ENCODE assay signal across 13 cellular contexts in genomic region chr16:69798466-69798865, GRCh38. TPM values are rescaled to one million over a fixed set of nuclear protein-coding genes. Genes with fewer than 3 reads are reported as not detected.
DNase-seq lines count a peak whose midpoint lies in the region; ATAC-seq, FAIRE-seq and TF ChIP-seq lines count a peak whose summit lies in the region.
"Had no signal": no experiment of that assay in that cellular context is flagged by ENCODE, and none has a peak within 500 bp of the region (broad histone marks: within the 10 kb centered on the region; RNA-seq: fewer than 3 reads in every experiment).

No MANE protein-coding gene starts in this region.

- WGBS in A549 (ENCODE audit: missing lambda C conversion rate), result 80% methylated on average over 8 of the region's 8 CpGs
- WGBS in H9 (ENCODE audit: extremely low coverage, insufficient read length, low lambda C conversion rate), result no CpG with 5 or more reads among the region's 8 CpGs
- WGBS in mesendoderm (ENCODE audit: extremely low coverage, insufficient coverage, low lambda C conversion rate), result no CpG with 5 or more reads among the region's 8 CpGs
- WGBS in suprapubic skin, result 64% methylated on average over 8 of the region's 8 CpGs
- no CpG with 5 or more reads among the region's 8 CpGs for WGBS in neuronal stem cell (ENCODE audit: extremely low coverage in 2 of 2, insufficient read length in 2 of 2, insufficient replicate concordance in 1 of 2), 2 donors

- peaks cover 7 to 21% (median 21%) of the 10 kb centered on the region in 3 experiments; a peak in 6 of 7 replicates for H3K36me3 Mint-ChIP-seq in H9 (ENCODE audit: insufficient read depth in 1 of 3, low read depth in 3 of 3)

- no peaks in the 10 kb centered on the region for H3K4me1 ChIP-seq in A549
- no peaks in the 10 kb centered on the region for H3K4me1 ChIP-seq in H9 (ENCODE audit: insufficient read depth, low read length)
- H3K4me1 ChIP-seq in mesendoderm (ENCODE audit: control insufficient read depth, low read depth, low read length), result no peaks in the 10 kb centered on the region
- peaks cover 11% of the 10 kb centered on the region for H3K4me1 ChIP-seq in suprapubic skin
- H3K4me1 ChIP-seq in neuronal stem cell (ENCODE audit: control insufficient read depth in 2 of 2, insufficient read depth in 1 of 2, low read depth in 1 of 2, low read length in 2 of 2), result peaks cover 0 to 1% of the 10 kb centered on the region in 2 donors
- no peaks in the 10 kb centered on the region for H3K4me1 ChIP-seq in MM.1S (ENCODE audit: low read length)
- H3K4me1 ChIP-seq: transverse colon had no signal

- H3K4me1 Mint-ChIP-seq in H9, result peaks cover 5 to 17% of the 10 kb centered on the region in 2 experiments

- no peak overlapping the region for H3K56ac ChIP-seq in H9 (ENCODE audit: insufficient read length, low read depth, low read length)
- H3K56ac ChIP-seq in mesendoderm (ENCODE audit: low read length), result no peak overlapping the region

- H3K4ac ChIP-seq in H9 (ENCODE audit: low read depth, low read length) (no peak overlapping the region), mesendoderm (ENCODE audit: low read depth, low read length) (no peak overlapping the region), neuronal stem cell (ENCODE audit: low read length) (no peak overlapping the region)

- no peak overlapping the region for H4K8ac ChIP-seq in H9 (replicated peaks; ENCODE audit: insufficient read length, low read depth, low read length)
- H4K8ac ChIP-seq in mesendoderm (ENCODE audit: low read depth, low read length), result no peak overlapping the region
- H4K8ac ChIP-seq in neuronal stem cell (ENCODE audit: low read depth, low read length), result no peak overlapping the region

- peak; percentile 36 to 42; a peak in 3 of 5 replicates for TF ChIP-seq RAD21 in A549 (conservative IDR thresholded peaks at IDR 0.05 in 1 of 2, IDR thresholded peaks at IDR 0.05 in 1 of 2)

- FAIRE-seq in A549 (lab: Jason Lieb, UNC), result no peak

- H3K18ac ChIP-seq in H9 (ENCODE audit: insufficient read length, low read depth, low read length) (no peak overlapping the region), mesendoderm (ENCODE audit: low read length) (no peak overlapping the region), neuronal stem cell (ENCODE audit: low read length) (no peak overlapping the region)

- H3K36me3 ChIP-seq in mesendoderm (ENCODE audit: control insufficient read depth, insufficient read depth, low read length) (no peaks in the 10 kb centered on the region), suprapubic skin (peaks cover 37% of the 10 kb centered on the region), neuronal stem cell (replicated peaks in 1 of 2; ENCODE audit: control insufficient read depth in 2 of 2, insufficient read depth in 2 of 2, low read length in 2 of 2) (peaks cover 0 to 24% of the 10 kb centered on the region in 2 donors), MM.1S (replicated peaks; ENCODE audit: insufficient read depth, low read length) (no peaks in the 10 kb centered on the region)
- H3K36me3 ChIP-seq: ovary, transverse colon had no signal

- H3K9me3 Mint-ChIP-seq in H9, result no peaks in the 10 kb centered on the region
- H3K9me3 Mint-ChIP-seq: CD4-positive, alpha-beta memory T cell had no signal

- H3K23ac ChIP-seq in H9 (ENCODE audit: insufficient read length, low read depth, low read length), result no peak overlapping the region
- H3K23ac ChIP-seq in mesendoderm (ENCODE audit: low read length), result no peak overlapping the region
- no peak overlapping the region for H3K23ac ChIP-seq in neuronal stem cell (ENCODE audit: low read depth, low read length, poor library complexity)

- no peak overlapping the region for H2BK120ac ChIP-seq in H9 (ENCODE audit: low read depth, low read length, poor library complexity, severe bottlenecking)
- H2BK120ac ChIP-seq in mesendoderm (ENCODE audit: low read depth, low read length), result no peak overlapping the region
- H2BK120ac ChIP-seq in neuronal stem cell (ENCODE audit: low read depth, low read length), result no peak overlapping the region

- TF ChIP-seq EP300 in A549 (IDR thresholded peaks at IDR 0.05), result no peak
- TF ChIP-seq EP300 in suprapubic skin (IDR thresholded peaks at IDR 0.05), result no peak

- H2AFZ ChIP-seq in H9 (ENCODE audit: low read length), result no peak overlapping the region
- no peak overlapping the region for H2AFZ ChIP-seq in neuronal stem cell (ENCODE audit: low read length)
- H2AFZ ChIP-seq in MM.1S (ENCODE audit: low read length), result no peak overlapping the region

- H3K27me3 ChIP-seq in H9 (ENCODE audit: insufficient read depth, low read length) (no peaks in the 10 kb centered on the region), mesendoderm (ENCODE audit: insufficient read depth, low read length, poor library complexity) (no peaks in the 10 kb centered on the region), suprapubic skin (no peaks in the 10 kb centered on the region), neuronal stem cell (ENCODE audit: control insufficient read depth in 3 of 3, insufficient read depth in 3 of 3, low read depth in 1 of 3, low read length in 3 of 3) (no peaks in the 10 kb centered on the region), MM.1S (replicated peaks; ENCODE audit: insufficient read depth, low read length) (no peaks in the 10 kb centered on the region)
- H3K27me3 ChIP-seq: ovary, transverse colon had no signal

- TF ChIP-seq CTCF in A549 (IDR thresholded peaks at IDR 0.05) (peak; percentile 36), H9 (conservative IDR thresholded peaks at IDR 0.05) (peak; percentile 56), choroid plexus epithelial cell (conservative IDR thresholded peaks at IDR 0.05; ENCODE audit: low read depth, low read length) (peak; percentile 81), suprapubic skin (IDR thresholded peaks at IDR 0.05) (no peak), MM.1S (IDR thresholded peaks at IDR 0.05; ENCODE audit: low read length) (no peak)

- H3K4me3 ChIP-seq in A549, result no peak overlapping the region
- H3K4me3 ChIP-seq in choroid plexus epithelial cell (ENCODE audit: low read depth, low read length), result peak overlapping the region; percentile 28
- H3K4me3 ChIP-seq in mesendoderm (ENCODE audit: low read length), result no peak overlapping the region
- H3K4me3 ChIP-seq in suprapubic skin, result no peak overlapping the region
- H3K4me3 ChIP-seq in neuronal stem cell (ENCODE audit: low read length in 2 of 2), result no peak overlapping the region
- no peak overlapping the region for H3K4me3 ChIP-seq in MM.1S (ENCODE audit: low read length)
- H3K4me3 ChIP-seq: ovary, transverse colon had no signal

- H3K27ac ChIP-seq in A549 (no peak overlapping the region), H9 (ENCODE audit: insufficient read length, low read depth, low read length) (no peak overlapping the region), mesendoderm (ENCODE audit: low read depth, low read length) (no peak overlapping the region), suprapubic skin (no peak overlapping the region), neuronal stem cell (replicated peaks; ENCODE audit: low read length) (no peak overlapping the region), MM.1S (ENCODE audit: low read length) (no peak overlapping the region)
- H3K27ac ChIP-seq: ovary, transverse colon had no signal

- no peaks in the 10 kb centered on the region for H3K27me3 Mint-ChIP-seq in H9 (ENCODE audit: low read depth)
- H3K27me3 Mint-ChIP-seq: CD4-positive, alpha-beta memory T cell had no signal

- no peaks in the 10 kb centered on the region for H3K79me1 ChIP-seq in H9 (ENCODE audit: insufficient read depth, low read depth, low read length, poor library complexity, severe bottlenecking)
- no peaks in the 10 kb centered on the region for H3K79me1 ChIP-seq in mesendoderm (ENCODE audit: low read length)
- no peaks in the 10 kb centered on the region for H3K79me1 ChIP-seq in neuronal stem cell (ENCODE audit: low read depth, low read length)

- H3K9me3 ChIP-seq in A549 (no peaks in the 10 kb centered on the region), H9 (ENCODE audit: control insufficient read depth, low read depth, low read length) (no peaks in the 10 kb centered on the region), suprapubic skin (no peaks in the 10 kb centered on the region), neuronal stem cell (replicated peaks in 1 of 2; ENCODE audit: control insufficient read depth in 2 of 2, insufficient read depth in 1 of 2, low read depth in 1 of 2, low read length in 2 of 2) (no peaks in the 10 kb centered on the region), MM.1S (replicated peaks; ENCODE audit: insufficient read depth, low read length) (no peaks in the 10 kb centered on the region)
- H3K9me3 ChIP-seq: ovary, transverse colon had no signal

- POLR2A ChIA-PET in A549 (lab: Yijun Ruan, JAX), result no interaction called here

- H2BK12ac ChIP-seq in H9 (ENCODE audit: insufficient read length, low read depth, low read length) (no peak overlapping the region), neuronal stem cell (ENCODE audit: low read length) (no peak overlapping the region)

- H3K27ac Mint-ChIP-seq in H9, result peak overlapping the region in 2 of 3 experiments; percentile 45 to 71; a peak in 1 of 7 replicates
- H3K27ac Mint-ChIP-seq: CD4-positive, alpha-beta memory T cell had no signal

- no peaks in the 10 kb centered on the region for H4K20me1 ChIP-seq in H9 (ENCODE audit: control insufficient read depth, insufficient read depth, insufficient read length)
- no peaks in the 10 kb centered on the region for H4K20me1 ChIP-seq in MM.1S (ENCODE audit: insufficient read depth, low read length)

- DNase-seq in A549 (ENCODE audit: low read depth in 1 of 2, low spot score in 1 of 2) (no peak), H9 (no peak), choroid plexus epithelial cell (ENCODE audit: low read depth) (peak; percentile 49), mesendoderm (peak; percentile 30), suprapubic skin (ENCODE audit: low spot score in 2 of 2) (no peak), neuronal stem cell (ENCODE audit: low spot score) (no peak), MM.1S (no peak)
- DNase-seq: activated T-cell treated with anti-CD3 and anti-CD28 coated beads, Interleukin-2, amount 50 U/mL, for 48 hours; CD4-positive, alpha-beta memory T cell; NCI-H1417 treated with DMSO at 0.1 percent for 48 hours; transverse colon had no signal

- H3T11ph ChIP-seq in H9 (ENCODE audit: low read length), result no peak overlapping the region

- no peak for ATAC-seq in A549
- no peak for ATAC-seq in GM18861 (IDR thresholded peaks at IDR 0.05; ENCODE audit: unreplicated experiment)

- H3K14ac ChIP-seq in H9 (ENCODE audit: insufficient read depth, low read length) (no peak overlapping the region), neuronal stem cell (ENCODE audit: low read length) (no peak overlapping the region)

- H2BK5ac ChIP-seq in H9 (ENCODE audit: insufficient read length, low read length) (no peak overlapping the region), mesendoderm (ENCODE audit: low read length) (no peak overlapping the region), neuronal stem cell (ENCODE audit: low read length) (no peak overlapping the region)

- H4K91ac ChIP-seq in H9 (ENCODE audit: insufficient read length, low read depth, low read length) (no peak overlapping the region), neuronal stem cell (ENCODE audit: low read depth, low read length, poor library complexity) (no peak overlapping the region)

- H3K4me3 Mint-ChIP-seq in H9, result no peak overlapping the region
- H3K4me3 Mint-ChIP-seq: CD4-positive, alpha-beta memory T cell had no signal

- no peaks in the 10 kb centered on the region for H3K79me2 ChIP-seq in H9 (ENCODE audit: insufficient read depth, low read length)
- no peaks in the 10 kb centered on the region for H3K79me2 ChIP-seq in mesendoderm (ENCODE audit: control insufficient read depth, insufficient read depth, low read length)
- H3K79me2 ChIP-seq in MM.1S (ENCODE audit: low read length), result peaks cover 11% of the 10 kb centered on the region

- H3K9me2 ChIP-seq in MM.1S (replicated peaks; ENCODE audit: insufficient read depth, low read length), result no peaks in the 10 kb centered on the region

- H2BK15ac ChIP-seq in H9 (ENCODE audit: low read depth, low read length) (no peak overlapping the region), mesendoderm (replicated peaks; ENCODE audit: low read depth) (no peak overlapping the region), neuronal stem cell (ENCODE audit: low read length) (no peak overlapping the region)

- H2AK5ac ChIP-seq in H9 (ENCODE audit: insufficient read length, low read length) (no peak overlapping the region), mesendoderm (ENCODE audit: low read length) (no peak overlapping the region), neuronal stem cell (ENCODE audit: low read depth, low read length) (no peak overlapping the region)

- no peak overlapping the region for H3K4me2 ChIP-seq in A549
- H3K4me2 ChIP-seq in H9 (ENCODE audit: insufficient read depth, insufficient read length, low read length), result no peak overlapping the region
- no peak overlapping the region for H3K4me2 ChIP-seq in mesendoderm (ENCODE audit: low read length)
- no peak overlapping the region for H3K4me2 ChIP-seq in neuronal stem cell (ENCODE audit: insufficient read depth, low read length, poor library complexity, severe bottlenecking)
- H3K4me2 ChIP-seq in MM.1S (ENCODE audit: low read depth, low read length), result no peak overlapping the region

- H2BK20ac ChIP-seq in H9 (ENCODE audit: low read depth, low read length, poor library complexity, severe bottlenecking), result no peak overlapping the region

- no peak for TF ChIP-seq POLR2A in A549 (IDR thresholded peaks at IDR 0.05; ENCODE audit: low read length)
- no peak for TF ChIP-seq POLR2A in suprapubic skin (IDR thresholded peaks at IDR 0.05)

- H3K23me2 ChIP-seq in H9 (ENCODE audit: insufficient read length, low read depth, low read length, poor library complexity, severe bottlenecking), result no peaks in the 10 kb centered on the region

- H3K9ac ChIP-seq in H9 (ENCODE audit: extremely low read depth, insufficient read length, low read length) (no peak overlapping the region), mesendoderm (ENCODE audit: low read length) (no peak overlapping the region), neuronal stem cell (ENCODE audit: low read depth, low read length, poor library complexity) (no peak overlapping the region), MM.1S (ENCODE audit: low read length) (no peak overlapping the region)

- no peaks in the 10 kb centered on the region for H3F3A ChIP-seq in MM.1S (ENCODE audit: insufficient read depth, low read length)

- H4K5ac ChIP-seq in H9 (ENCODE audit: insufficient read length, low read depth, low read length), result no peak overlapping the region
- H4K5ac ChIP-seq in mesendoderm (ENCODE audit: low read length), result no peak overlapping the region

- CTCF ChIA-PET in A549 (lab: Yijun Ruan, JAX), result interaction anchor here (0.6 to 9.7 kb wide), 4 partner anchors 10 to 135 kb away, joined by 3 to 288 read pairs (median 4); no protein-coding TSS in a partner anchor

RNA-seq across cellular contexts. Expression of gene WWP2, which starts 36.3 kb away (rescaled TPM):
- 15.5 and 16.1 TPM in 2 replicates for polyA plus RNA-seq in A549 (2011; rRNA removed)
- 12.5 and 15.3 TPM in 2 replicates for polyA plus RNA-seq in A549 (2012; cell fraction: cytosol; rRNA removed)
- polyA plus RNA-seq in A549 (2012; cell fraction: nucleus; rRNA removed), result 35.6 and 38.2 TPM in 2 replicates
- 16.2 to 17.6 TPM (median 16.9 TPM) in 3 replicates for polyA plus RNA-seq in A549 (2017; fragmentation: RNase III; extraction: RNeasy Plus Mini Kit Qiagen cat#74134 plus additional on column Dnase treatment)
- polyA minus RNA-seq in A549 (2011; rRNA and poly(A)+ RNA removed), result 18.9 and 27.5 TPM in 2 replicates
- total RNA-seq in H9 (2021), result 37.7 and 40.2 TPM in 2 replicates
- 21.3 TPM for polyA plus RNA-seq in mesendoderm (2013, experiment 1 of 2)
- polyA plus RNA-seq in mesendoderm (2013, experiment 2 of 2), result 21.9 TPM
- 10 to 100 TPM; 27.1 to 48.9 (median 42.2) TPM for total RNA-seq in suprapubic skin
- 15.3 TPM for polyA plus RNA-seq in neuronal stem cell (2013, experiment 1 of 2)
- 15.3 TPM for polyA plus RNA-seq in neuronal stem cell (2013, experiment 2 of 2)

RNA-seq across cellular contexts. Expression of gene NOB1, which starts 43.7 kb away (rescaled TPM):
- polyA plus RNA-seq in A549 (2011; rRNA removed) (120 and 134 TPM in 2 replicates), A549 (2017; fragmentation: RNase III; extraction: RNeasy Plus Mini Kit Qiagen cat#74134 plus additional on column Dnase treatment) (111 to 123 TPM (median 116 TPM) in 3 replicates)
- 164 and 165 TPM in 2 replicates for polyA plus RNA-seq in A549 (2012; cell fraction: cytosol; rRNA removed)
- 135 and 142 TPM in 2 replicates for polyA plus RNA-seq in A549 (2012; cell fraction: nucleus; rRNA removed)
- polyA minus RNA-seq in A549 (2011; rRNA and poly(A)+ RNA removed), result 93.6 and 122 TPM in 2 replicates
- total RNA-seq in H9 (2021) (98.7 and 101 TPM in 2 replicates), suprapubic skin (10 to 100 TPM; 45.2 to 62.9 (median 52.1) TPM)
- 89.9 TPM for polyA plus RNA-seq in mesendoderm (2013, experiment 1 of 2)
- polyA plus RNA-seq in mesendoderm (2013, experiment 2 of 2), result 90.7 TPM
- 61.5 TPM for polyA plus RNA-seq in neuronal stem cell (2013, experiment 1 of 2)
- 60.0 TPM for polyA plus RNA-seq in neuronal stem cell (2013, experiment 2 of 2)

Comparison
In these comparisons a context has a peak if more than half of its experiments do, and no peak if none do; other contexts are left out.
1. DNase-seq: peak in choroid plexus epithelial cell (single experiment) and mesendoderm (single experiment); none in A549 (0 of 2), H9 (single experiment), suprapubic skin (0 of 2), neuronal stem cell (single experiment) and MM.1S (single experiment).
2. CTCF ChIP-seq: peak in A549 (single experiment), H9 (single experiment) and choroid plexus epithelial cell (single experiment); none in suprapubic skin (0 of 2) and MM.1S (single experiment).